In genomic region chr19:50725218-50725931, GRCh38 we compare ENCODE assay signal across 1 cellular context.
A peak's percentile ranks its signal among the peaks of the same experiment; 100 is the strongest.
TF ChIP-seq lines count a peak whose summit lies in the region.

No MANE protein-coding gene starts in this region.

TF ChIP-seq in K562, 482 proteins besides CTCF, POLR2A, EP300 and RAD21 (continued from another document and continues in another):
- TF ChIP-seq, protein P1, sequence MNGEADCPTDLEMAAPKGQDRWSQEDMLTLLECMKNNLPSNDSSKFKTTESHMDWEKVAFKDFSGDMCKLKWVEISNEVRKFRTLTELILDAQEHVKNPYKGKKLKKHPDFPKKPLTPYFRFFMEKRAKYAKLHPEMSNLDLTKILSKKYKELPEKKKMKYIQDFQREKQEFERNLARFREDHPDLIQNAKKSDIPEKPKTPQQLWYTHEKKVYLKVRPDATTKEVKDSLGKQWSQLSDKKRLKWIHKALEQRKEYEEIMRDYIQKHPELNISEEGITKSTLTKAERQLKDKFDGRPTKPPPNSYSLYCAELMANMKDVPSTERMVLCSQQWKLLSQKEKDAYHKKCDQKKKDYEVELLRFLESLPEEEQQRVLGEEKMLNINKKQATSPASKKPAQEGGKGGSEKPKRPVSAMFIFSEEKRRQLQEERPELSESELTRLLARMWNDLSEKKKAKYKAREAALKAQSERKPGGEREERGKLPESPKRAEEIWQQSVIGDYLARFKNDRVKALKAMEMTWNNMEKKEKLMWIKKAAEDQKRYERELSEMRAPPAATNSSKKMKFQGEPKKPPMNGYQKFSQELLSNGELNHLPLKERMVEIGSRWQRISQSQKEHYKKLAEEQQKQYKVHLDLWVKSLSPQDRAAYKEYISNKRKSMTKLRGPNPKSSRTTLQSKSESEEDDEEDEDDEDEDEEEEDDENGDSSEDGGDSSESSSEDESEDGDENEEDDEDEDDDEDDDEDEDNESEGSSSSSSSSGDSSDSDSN (IDR thresholded peaks at IDR 0.05; ENCODE audit: borderline replicate concordance in 1 of 2, low read depth in 2 of 2, low read length in 2 of 2), result no peak; a peak in 2 of 4 replicates
- TF ChIP-seq, protein P2, sequence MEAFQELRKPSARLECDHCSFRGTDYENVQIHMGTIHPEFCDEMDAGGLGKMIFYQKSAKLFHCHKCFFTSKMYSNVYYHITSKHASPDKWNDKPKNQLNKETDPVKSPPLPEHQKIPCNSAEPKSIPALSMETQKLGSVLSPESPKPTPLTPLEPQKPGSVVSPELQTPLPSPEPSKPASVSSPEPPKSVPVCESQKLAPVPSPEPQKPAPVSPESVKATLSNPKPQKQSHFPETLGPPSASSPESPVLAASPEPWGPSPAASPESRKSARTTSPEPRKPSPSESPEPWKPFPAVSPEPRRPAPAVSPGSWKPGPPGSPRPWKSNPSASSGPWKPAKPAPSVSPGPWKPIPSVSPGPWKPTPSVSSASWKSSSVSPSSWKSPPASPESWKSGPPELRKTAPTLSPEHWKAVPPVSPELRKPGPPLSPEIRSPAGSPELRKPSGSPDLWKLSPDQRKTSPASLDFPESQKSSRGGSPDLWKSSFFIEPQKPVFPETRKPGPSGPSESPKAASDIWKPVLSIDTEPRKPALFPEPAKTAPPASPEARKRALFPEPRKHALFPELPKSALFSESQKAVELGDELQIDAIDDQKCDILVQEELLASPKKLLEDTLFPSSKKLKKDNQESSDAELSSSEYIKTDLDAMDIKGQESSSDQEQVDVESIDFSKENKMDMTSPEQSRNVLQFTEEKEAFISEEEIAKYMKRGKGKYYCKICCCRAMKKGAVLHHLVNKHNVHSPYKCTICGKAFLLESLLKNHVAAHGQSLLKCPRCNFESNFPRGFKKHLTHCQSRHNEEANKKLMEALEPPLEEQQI (IDR thresholded peaks at IDR 0.05), result no peak
- TF ChIP-seq LARP7 (IDR thresholded peaks at IDR 0.05), result no peak
- TF ChIP-seq ZNF263 (CRISPR knock-in tag; IDR thresholded peaks at IDR 0.05; ENCODE audit: borderline replicate concordance), result peak; percentile 44; the same call in 1 of the 2 replicates
- TF ChIP-seq, protein P3, sequence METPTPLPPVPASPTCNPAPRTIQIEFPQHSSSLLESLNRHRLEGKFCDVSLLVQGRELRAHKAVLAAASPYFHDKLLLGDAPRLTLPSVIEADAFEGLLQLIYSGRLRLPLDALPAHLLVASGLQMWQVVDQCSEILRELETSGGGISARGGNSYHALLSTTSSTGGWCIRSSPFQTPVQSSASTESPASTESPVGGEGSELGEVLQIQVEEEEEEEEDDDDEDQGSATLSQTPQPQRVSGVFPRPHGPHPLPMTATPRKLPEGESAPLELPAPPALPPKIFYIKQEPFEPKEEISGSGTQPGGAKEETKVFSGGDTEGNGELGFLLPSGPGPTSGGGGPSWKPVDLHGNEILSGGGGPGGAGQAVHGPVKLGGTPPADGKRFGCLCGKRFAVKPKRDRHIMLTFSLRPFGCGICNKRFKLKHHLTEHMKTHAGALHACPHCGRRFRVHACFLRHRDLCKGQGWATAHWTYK (CRISPR knock-in tag; IDR thresholded peaks at IDR 0.05), result peak; percentile 48; the same call in 1 of the 2 replicates
- TF ChIP-seq ZNF699 (CRISPR knock-in tag; IDR thresholded peaks at IDR 0.05; ENCODE audit: insufficient replicate concordance), result no peak
- TF ChIP-seq PRPF4 (IDR thresholded peaks at IDR 0.05; ENCODE audit: insufficient read depth, low read depth, low read length, poor library complexity, severe bottlenecking), result no peak
- no peak for TF ChIP-seq GATAD2A (IDR thresholded peaks at IDR 0.05)
- no peak for TF ChIP-seq ZNF507 (tag; conservative IDR thresholded peaks at IDR 0.05)
- no peak for TF ChIP-seq ZNF76 (CRISPR knock-in tag; IDR thresholded peaks at IDR 0.05; ENCODE audit: borderline replicate concordance)
- no peak for TF ChIP-seq BRCA1 (IDR thresholded peaks at IDR 0.05)
- no peak for TF ChIP-seq BRCA1 (CRISPR knock-in tag; IDR thresholded peaks at IDR 0.05)
- no peak for TF ChIP-seq SNRNP70 (optimal IDR thresholded peaks at IDR 0.05; ENCODE audit: low read depth, low read length)
- TF ChIP-seq ZNF311 (CRISPR knock-in tag; IDR thresholded peaks at IDR 0.05), result no peak
- TF ChIP-seq ESRRB (CRISPR knock-in tag; IDR thresholded peaks at IDR 0.05; ENCODE audit: borderline replicate concordance), result no peak
- no peak for TF ChIP-seq SRSF3 (IDR thresholded peaks at IDR 0.05; ENCODE audit: insufficient read depth, low read length)
- TF ChIP-seq ETV1 (tag; conservative IDR thresholded peaks at IDR 0.05; ENCODE audit: low read depth), result no peak
- TF ChIP-seq, protein P4, sequence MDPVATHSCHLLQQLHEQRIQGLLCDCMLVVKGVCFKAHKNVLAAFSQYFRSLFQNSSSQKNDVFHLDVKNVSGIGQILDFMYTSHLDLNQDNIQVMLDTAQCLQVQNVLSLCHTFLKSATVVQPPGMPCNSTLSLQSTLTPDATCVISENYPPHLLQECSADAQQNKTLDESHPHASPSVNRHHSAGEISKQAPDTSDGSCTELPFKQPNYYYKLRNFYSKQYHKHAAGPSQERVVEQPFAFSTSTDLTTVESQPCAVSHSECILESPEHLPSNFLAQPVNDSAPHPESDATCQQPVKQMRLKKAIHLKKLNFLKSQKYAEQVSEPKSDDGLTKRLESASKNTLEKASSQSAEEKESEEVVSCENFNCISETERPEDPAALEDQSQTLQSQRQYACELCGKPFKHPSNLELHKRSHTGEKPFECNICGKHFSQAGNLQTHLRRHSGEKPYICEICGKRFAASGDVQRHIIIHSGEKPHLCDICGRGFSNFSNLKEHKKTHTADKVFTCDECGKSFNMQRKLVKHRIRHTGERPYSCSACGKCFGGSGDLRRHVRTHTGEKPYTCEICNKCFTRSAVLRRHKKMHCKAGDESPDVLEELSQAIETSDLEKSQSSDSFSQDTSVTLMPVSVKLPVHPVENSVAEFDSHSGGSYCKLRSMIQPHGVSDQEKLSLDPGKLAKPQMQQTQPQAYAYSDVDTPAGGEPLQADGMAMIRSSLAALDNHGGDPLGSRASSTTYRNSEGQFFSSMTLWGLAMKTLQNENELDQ (CRISPR knock-in tag; IDR thresholded peaks at IDR 0.05; ENCODE audit: borderline replicate concordance), result no peak
- peak; percentile 63 for TF ChIP-seq SMAD4 (CRISPR knock-in tag; conservative IDR thresholded peaks at IDR 0.05)
- TF ChIP-seq TAF1 (IDR thresholded peaks at IDR 0.05; ENCODE audit: control insufficient read depth, extremely low read depth, insufficient read depth, low read length, severe bottlenecking), result no peak
- TF ChIP-seq MYC (IDR thresholded peaks at IDR 0.05; ENCODE audit: low read depth, low read length), result peak; percentile 76
- TF ChIP-seq MYC (CRISPR knock-in tag; IDR thresholded peaks at IDR 0.05; ENCODE audit: borderline replicate concordance, low read depth), result peak; percentile 81; the same call in 1 of the 2 replicates
- TF ChIP-seq SIN3B (IDR thresholded peaks at IDR 0.05; ENCODE audit: low read depth), result peak; percentile 67; the same call in 1 of the 2 replicates
- TF ChIP-seq CC2D1A (IDR thresholded peaks at IDR 0.05), result no peak
- TF ChIP-seq ZNF347 (CRISPR knock-in tag; IDR thresholded peaks at IDR 0.05; ENCODE audit: low read depth), result no peak
- TF ChIP-seq PREB (CRISPR knock-in tag; IDR thresholded peaks at IDR 0.05), result no peak
- TF ChIP-seq XRCC4 (IDR thresholded peaks at IDR 0.05; ENCODE audit: extremely low read depth, insufficient read depth, insufficient read length), result no peak
- TF ChIP-seq POLR2G (IDR thresholded peaks at IDR 0.05; ENCODE audit: low read depth, low read length), result peak; percentile 77
- peak; percentile 69; the same call in 1 of the 2 replicates for TF ChIP-seq FOXJ2 (tag; IDR thresholded peaks at IDR 0.05)
- TF ChIP-seq ZNF589 (CRISPR knock-in tag; IDR thresholded peaks at IDR 0.05; ENCODE audit: low read depth), result 0 out of 2 replicates have a peak, but pooled peaks have one; percentile 51
- TF ChIP-seq ZBTB5 (IDR thresholded peaks at IDR 0.05), result no peak
- TF ChIP-seq JUNB (CRISPR knock-in tag; conservative IDR thresholded peaks at IDR 0.05), result no peak
- TF ChIP-seq, protein P5, sequence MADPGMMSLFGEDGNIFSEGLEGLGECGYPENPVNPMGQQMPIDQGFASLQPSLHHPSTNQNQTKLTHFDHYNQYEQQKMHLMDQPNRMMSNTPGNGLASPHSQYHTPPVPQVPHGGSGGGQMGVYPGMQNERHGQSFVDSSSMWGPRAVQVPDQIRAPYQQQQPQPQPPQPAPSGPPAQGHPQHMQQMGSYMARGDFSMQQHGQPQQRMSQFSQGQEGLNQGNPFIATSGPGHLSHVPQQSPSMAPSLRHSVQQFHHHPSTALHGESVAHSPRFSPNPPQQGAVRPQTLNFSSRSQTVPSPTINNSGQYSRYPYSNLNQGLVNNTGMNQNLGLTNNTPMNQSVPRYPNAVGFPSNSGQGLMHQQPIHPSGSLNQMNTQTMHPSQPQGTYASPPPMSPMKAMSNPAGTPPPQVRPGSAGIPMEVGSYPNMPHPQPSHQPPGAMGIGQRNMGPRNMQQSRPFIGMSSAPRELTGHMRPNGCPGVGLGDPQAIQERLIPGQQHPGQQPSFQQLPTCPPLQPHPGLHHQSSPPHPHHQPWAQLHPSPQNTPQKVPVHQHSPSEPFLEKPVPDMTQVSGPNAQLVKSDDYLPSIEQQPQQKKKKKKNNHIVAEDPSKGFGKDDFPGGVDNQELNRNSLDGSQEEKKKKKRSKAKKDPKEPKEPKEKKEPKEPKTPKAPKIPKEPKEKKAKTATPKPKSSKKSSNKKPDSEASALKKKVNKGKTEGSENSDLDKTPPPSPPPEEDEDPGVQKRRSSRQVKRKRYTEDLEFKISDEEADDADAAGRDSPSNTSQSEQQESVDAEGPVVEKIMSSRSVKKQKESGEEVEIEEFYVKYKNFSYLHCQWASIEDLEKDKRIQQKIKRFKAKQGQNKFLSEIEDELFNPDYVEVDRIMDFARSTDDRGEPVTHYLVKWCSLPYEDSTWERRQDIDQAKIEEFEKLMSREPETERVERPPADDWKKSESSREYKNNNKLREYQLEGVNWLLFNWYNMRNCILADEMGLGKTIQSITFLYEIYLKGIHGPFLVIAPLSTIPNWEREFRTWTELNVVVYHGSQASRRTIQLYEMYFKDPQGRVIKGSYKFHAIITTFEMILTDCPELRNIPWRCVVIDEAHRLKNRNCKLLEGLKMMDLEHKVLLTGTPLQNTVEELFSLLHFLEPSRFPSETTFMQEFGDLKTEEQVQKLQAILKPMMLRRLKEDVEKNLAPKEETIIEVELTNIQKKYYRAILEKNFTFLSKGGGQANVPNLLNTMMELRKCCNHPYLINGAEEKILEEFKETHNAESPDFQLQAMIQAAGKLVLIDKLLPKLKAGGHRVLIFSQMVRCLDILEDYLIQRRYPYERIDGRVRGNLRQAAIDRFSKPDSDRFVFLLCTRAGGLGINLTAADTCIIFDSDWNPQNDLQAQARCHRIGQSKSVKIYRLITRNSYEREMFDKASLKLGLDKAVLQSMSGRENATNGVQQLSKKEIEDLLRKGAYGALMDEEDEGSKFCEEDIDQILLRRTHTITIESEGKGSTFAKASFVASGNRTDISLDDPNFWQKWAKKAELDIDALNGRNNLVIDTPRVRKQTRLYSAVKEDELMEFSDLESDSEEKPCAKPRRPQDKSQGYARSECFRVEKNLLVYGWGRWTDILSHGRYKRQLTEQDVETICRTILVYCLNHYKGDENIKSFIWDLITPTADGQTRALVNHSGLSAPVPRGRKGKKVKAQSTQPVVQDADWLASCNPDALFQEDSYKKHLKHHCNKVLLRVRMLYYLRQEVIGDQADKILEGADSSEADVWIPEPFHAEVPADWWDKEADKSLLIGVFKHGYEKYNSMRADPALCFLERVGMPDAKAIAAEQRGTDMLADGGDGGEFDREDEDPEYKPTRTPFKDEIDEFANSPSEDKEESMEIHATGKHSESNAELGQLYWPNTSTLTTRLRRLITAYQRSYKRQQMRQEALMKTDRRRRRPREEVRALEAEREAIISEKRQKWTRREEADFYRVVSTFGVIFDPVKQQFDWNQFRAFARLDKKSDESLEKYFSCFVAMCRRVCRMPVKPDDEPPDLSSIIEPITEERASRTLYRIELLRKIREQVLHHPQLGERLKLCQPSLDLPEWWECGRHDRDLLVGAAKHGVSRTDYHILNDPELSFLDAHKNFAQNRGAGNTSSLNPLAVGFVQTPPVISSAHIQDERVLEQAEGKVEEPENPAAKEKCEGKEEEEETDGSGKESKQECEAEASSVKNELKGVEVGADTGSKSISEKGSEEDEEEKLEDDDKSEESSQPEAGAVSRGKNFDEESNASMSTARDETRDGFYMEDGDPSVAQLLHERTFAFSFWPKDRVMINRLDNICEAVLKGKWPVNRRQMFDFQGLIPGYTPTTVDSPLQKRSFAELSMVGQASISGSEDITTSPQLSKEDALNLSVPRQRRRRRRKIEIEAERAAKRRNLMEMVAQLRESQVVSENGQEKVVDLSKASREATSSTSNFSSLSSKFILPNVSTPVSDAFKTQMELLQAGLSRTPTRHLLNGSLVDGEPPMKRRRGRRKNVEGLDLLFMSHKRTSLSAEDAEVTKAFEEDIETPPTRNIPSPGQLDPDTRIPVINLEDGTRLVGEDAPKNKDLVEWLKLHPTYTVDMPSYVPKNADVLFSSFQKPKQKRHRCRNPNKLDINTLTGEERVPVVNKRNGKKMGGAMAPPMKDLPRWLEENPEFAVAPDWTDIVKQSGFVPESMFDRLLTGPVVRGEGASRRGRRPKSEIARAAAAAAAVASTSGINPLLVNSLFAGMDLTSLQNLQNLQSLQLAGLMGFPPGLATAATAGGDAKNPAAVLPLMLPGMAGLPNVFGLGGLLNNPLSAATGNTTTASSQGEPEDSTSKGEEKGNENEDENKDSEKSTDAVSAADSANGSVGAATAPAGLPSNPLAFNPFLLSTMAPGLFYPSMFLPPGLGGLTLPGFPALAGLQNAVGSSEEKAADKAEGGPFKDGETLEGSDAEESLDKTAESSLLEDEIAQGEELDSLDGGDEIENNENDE (IDR thresholded peaks at IDR 0.05; ENCODE audit: low read depth, low read length), result no peak
- TF ChIP-seq BDP1 (IDR thresholded peaks at IDR 0.05; ENCODE audit: insufficient read depth, insufficient read length), result no peak
- TF ChIP-seq ZFP36 (IDR thresholded peaks at IDR 0.05; ENCODE audit: low read depth, low read length, partially characterized antibody), result no peak
- TF ChIP-seq KLF13 (tag; IDR thresholded peaks at IDR 0.05; ENCODE audit: borderline replicate concordance, low read depth), result no peak
- TF ChIP-seq RCOR1 (IDR thresholded peaks at IDR 0.05; ENCODE audit: borderline replicate concordance in 1 of 2, low read depth in 2 of 2, low read length in 2 of 2), result no peak
- TF ChIP-seq PCBP2 (IDR thresholded peaks at IDR 0.05; ENCODE audit: low read depth, low read length, poor library complexity, severe bottlenecking), result no peak
